8 cellular contexts compared by ENCODE assay signal in genomic region chr10:79981673-79982485, GRCh38. TPM values are rescaled to one million over a fixed set of nuclear protein-coding genes. Genes with fewer than 3 reads are reported as not detected.
A peak's percentile ranks its signal among the peaks of the same experiment; 100 is the strongest.
DNase-seq lines count a peak whose midpoint lies in the region; ATAC-seq, FAIRE-seq and TF ChIP-seq lines count a peak whose summit lies in the region.

No MANE protein-coding gene starts in this region.

- H3K9me3 Mint-ChIP-seq in WTC11 (peaks cover 6% of the 10 kb centered on the region), naive B cell (peaks cover 0 to 12% (median 5%) of the 10 kb centered on the region in 7 donors)

- H3K4me3 Mint-ChIP-seq in WTC11 = peak overlapping the region; percentile 72
- H3K4me3 Mint-ChIP-seq in naive B cell = peak overlapping the region; percentile 20 to 84 (median 74)

- CTCF ChIA-PET in WTC11 (lab: Charles Lee) = interaction anchor here (1.0 to 2.4 kb wide), 3 partner anchors 48 to 149 kb away, joined by 3 to 6 read pairs (median 3); no protein-coding TSS in a partner anchor

- H3K4me1 Mint-ChIP-seq in WTC11 (peaks cover 25% of the 10 kb centered on the region), naive B cell (peaks cover 1 to 22% (median 12%) of the 10 kb centered on the region in 3 donors)

- peak overlapping the region; percentile 61 for H3K4me3 ChIP-seq in fibroblast of villous mesenchyme (ENCODE audit: low read depth, low read length)

- H3K36me3 Mint-ChIP-seq in WTC11 (peaks cover under 1% of the 10 kb centered on the region; the same call in 1 of the 2 replicates), naive B cell (peaks cover 0 to 3% of the 10 kb centered on the region in 2 donors)

- ATAC-seq in WTC11 (peak; percentile 82), naive B cell (ENCODE audit: low read depth in 2 of 2) (peak; percentile 63 to 74)

- FAIRE-seq in RCC 7860 (lab: Jason Lieb, UNC) = no peak

- DNase-seq in NCI-H1694 (lab: John Stamatoyannopoulos, UW) (peak; percentile 58), NCI-H1694 treated with DMSO at 0.1 percent for 48 hours (lab: John Stamatoyannopoulos, UW) (no peak), MV-4-11 (lab: John Stamatoyannopoulos, UW) (peak; percentile 44), WTC11 (ENCODE audit: low spot score) (peak; percentile 66), fibroblast of villous mesenchyme (ENCODE audit: low read depth) (peak; percentile 49), naive B cell (peak; percentile 14), germinal center (ENCODE audit: low spot score) (no peak), RCC 7860 (ENCODE audit: low spot score) (no peak)

- H3K27ac Mint-ChIP-seq in WTC11 (no peak overlapping the region), naive B cell (peak overlapping the region in 1 of 6 donors; percentile 60)

- TF ChIP-seq CTCF in WTC11 (IDR thresholded peaks at IDR 0.05) (no peak), fibroblast of villous mesenchyme (IDR thresholded peaks at IDR 0.05; ENCODE audit: insufficient read depth, low read depth, low read length) (no peak)

- H3K27me3 Mint-ChIP-seq in WTC11 (ENCODE audit: low read depth) (peaks cover 58% of the 10 kb centered on the region), naive B cell (peaks cover 43 to 86% (median 64%) of the 10 kb centered on the region in 3 donors)

- POLR2A ChIA-PET in WTC11 (lab: Charles Lee) = no interaction called here

TF ChIP-seq in WTC11, 78 proteins besides CTCF, POLR2A, EP300 and RAD21 (continues in another document):
- TF ChIP-seq TCF7 (CRISPR knock-in tag; IDR thresholded peaks at IDR 0.05; ENCODE audit: low read depth) (no peak; the same call in 1 of the 2 replicates), ZNF219 (CRISPR knock-in tag; IDR thresholded peaks at IDR 0.05; ENCODE audit: borderline replicate concordance) (no peak), TP53 (CRISPR knock-in tag; IDR thresholded peaks at IDR 0.05) (peak; percentile 48; the same call in 1 of the 2 replicates), PRDM15 (CRISPR knock-in tag; IDR thresholded peaks at IDR 0.05) (no peak), CREM (CRISPR knock-in tag; IDR thresholded peaks at IDR 0.05) (no peak), ZNF416 (CRISPR knock-in tag; IDR thresholded peaks at IDR 0.05) (no peak), ZNF263 (CRISPR knock-in tag; IDR thresholded peaks at IDR 0.05; ENCODE audit: low read depth) (0 out of 2 replicates have a peak, but pooled peaks have one; percentile 34), MXD4 (CRISPR knock-in tag; IDR thresholded peaks at IDR 0.05; ENCODE audit: borderline replicate concordance) (no peak), HMGXB4 (CRISPR knock-in tag; IDR thresholded peaks at IDR 0.05) (peak; percentile 55; the same call in 1 of the 2 replicates), JUN (CRISPR knock-in tag; IDR thresholded peaks at IDR 0.05) (no peak), ZNF138 (CRISPR knock-in tag; conservative IDR thresholded peaks at IDR 0.05) (no peak), CDX4 (CRISPR knock-in tag; IDR thresholded peaks at IDR 0.05; ENCODE audit: borderline replicate concordance) (no peak), ZNF396 (CRISPR knock-in tag; IDR thresholded peaks at IDR 0.05; ENCODE audit: borderline replicate concordance) (no peak), NR1H2 (CRISPR knock-in tag; IDR thresholded peaks at IDR 0.05) (no peak), OVOL2 (CRISPR knock-in tag; IDR thresholded peaks at IDR 0.05; ENCODE audit: borderline replicate concordance) (no peak), ZBTB43 (CRISPR knock-in tag; IDR thresholded peaks at IDR 0.05) (0 out of 2 replicates have a peak, but pooled peaks have one; percentile 11), AR (CRISPR knock-in tag; IDR thresholded peaks at IDR 0.05) (no peak), NR3C1 (CRISPR knock-in tag; conservative IDR thresholded peaks at IDR 0.05; ENCODE audit: low read depth) (no peak)

RNA-seq across cellular contexts. Expression of gene SFTPD, which starts 33.0 kb away (rescaled TPM):
- total RNA-seq in WTC11 (2021) (0.66 to 1.1 TPM (median 0.80 TPM) in 3 replicates), fibroblast of villous mesenchyme (not detected in 2 replicates)
- polyA plus RNA-seq in naive B cell (ENCODE audit: low read depth in 6 of 6) = not detected

Comparison
In these comparisons a context has a peak if more than half of its experiments do, and no peak if none do; other contexts are left out.
1. DNase-seq: peak in NCI-H1694 (single experiment), MV-4-11 (single experiment), WTC11 (single experiment), fibroblast of villous mesenchyme (single experiment) and naive B cell (single experiment); none in NCI-H1694 treated with DMSO at 0.1 percent for 48 hours (single experiment), germinal center (single experiment) and RCC 7860 (single experiment).